In genomic region chr11:85914425-85914824, GRCh38 we compare ENCODE assay signal across 22 cellular contexts. TPM values are rescaled to one million over a fixed set of nuclear protein-coding genes. Genes with fewer than 3 reads are reported as not detected.
DNase-seq lines count a peak whose midpoint lies in the region; ATAC-seq and TF ChIP-seq lines count a peak whose summit lies in the region.
"Had no signal": no experiment of that assay in that cellular context is flagged by ENCODE, and none has a peak within 500 bp of the region (broad histone marks: within the 10 kb centered on the region; RNA-seq: fewer than 3 reads in every experiment).

No MANE protein-coding gene starts in this region.

- no peak for TF ChIP-seq CTCF in GM23338 (conservative IDR thresholded peaks at IDR 0.05; ENCODE audit: low read depth in 2 of 2)

- no peaks in the 10 kb centered on the region for H3K79me2 ChIP-seq in GM23338 (replicated peaks; ENCODE audit: insufficient read depth)

- peaks cover 4 to 27% (median 6%) of the 10 kb centered on the region in 11 experiments; a peak in 16 of 22 replicates for H3K9me3 ChIP-seq in BLaER1 treated with 17β-estradiol and CSF1 and Interleukin-3, amounts not matched to agents 10 nM and 100 nM (replicated peaks in 1 of 11)
- H3K9me3 ChIP-seq: A549, BE2C, Caco-2, HAP-1 had no signal

- DNase-seq in GM23338 (ENCODE audit: low spot score) (no peak), MV-4-11 (lab: John Stamatoyannopoulos, UW) (peak; percentile 42)
- DNase-seq in activated CD8-positive, alpha-beta memory T cell treated with anti-CD3 and anti-CD28 coated beads, Interleukin-2, amount 50 U/mL, for 4 hours: no peak
- no peak for DNase-seq in stimulated activated naive B cell treated with anti-CD40 and anti-IgM and Interleukin-4, amounts not matched to agents 10 μg/mL and 1 μg/mL and 100 μg/mL, for 72 hours
- DNase-seq: 8988T; ACHN; AML-193; BE2C; C1 segment of cervical spinal cord; Caco-2; CD4-positive, CD25-positive, alpha-beta regulatory T cell; CD8-positive, alpha-beta T cell; DMS79; EL; GDM1; GOT3; HFFc6 had no signal

- no peak overlapping the region for H3K4me3 Mint-ChIP-seq in GM23338
- H3K4me3 Mint-ChIP-seq in stimulated activated naive B cell treated with anti-CD40 and anti-IgM and Interleukin-4, amounts not matched to agents 10 μg/mL and 1 μg/mL and 100 μg/mL, for 72 hours: no peak overlapping the region
- H3K4me3 Mint-ChIP-seq: CD4-positive, CD25-positive, alpha-beta regulatory T cell; CD8-positive, alpha-beta T cell; HFFc6 had no signal

- peak overlapping the region in 6 of 11 experiments; percentile 15 to 62 (median 46); a peak in 6 of 22 replicates for H3K27ac ChIP-seq in BLaER1 treated with 17β-estradiol and CSF1 and Interleukin-3, amounts not matched to agents 10 nM and 100 nM
- H3K27ac ChIP-seq in GM23338 (ENCODE audit: low read depth): no peak overlapping the region
- H3K27ac ChIP-seq: A549 had no signal

- H3K4me2 ChIP-seq in BLaER1 treated with 17β-estradiol and CSF1 and Interleukin-3, amounts not matched to agents 10 nM and 100 nM: peak overlapping the region in 5 of 11 experiments; percentile 37 to 71 (median 40); a peak in 10 of 22 replicates
- H3K4me2 ChIP-seq in GM23338: no peak overlapping the region
- H3K4me2 ChIP-seq: A549 had no signal

- no peak for ATAC-seq in GM23338
- no peak for ATAC-seq in HG03354 (IDR thresholded peaks at IDR 0.05; ENCODE audit: poor library complexity, severe bottlenecking, unreplicated experiment)
- ATAC-seq in stimulated activated naive B cell treated with anti-CD40 and anti-IgM and Interleukin-4, amounts not matched to agents 10 μg/mL and 1 μg/mL and 100 μg/mL, for 72 hours (replicated peaks): no peak
- ATAC-seq: A549; CD8-positive, alpha-beta T cell; GM12878 had no signal

- no peaks in the 10 kb centered on the region for H3K27me3 ChIP-seq in BLaER1 treated with 17β-estradiol and CSF1 and Interleukin-3, amounts not matched to agents 10 nM and 100 nM
- H3K27me3 ChIP-seq in GM23338 (ENCODE audit: insufficient read depth): no peaks in the 10 kb centered on the region
- H3K27me3 ChIP-seq: BE2C had no signal

- peaks cover 15% of the 10 kb centered on the region; the same call in 2 of the 3 replicates for H3K4me1 Mint-ChIP-seq in GM23338
- H3K4me1 Mint-ChIP-seq in stimulated activated naive B cell treated with anti-CD40 and anti-IgM and Interleukin-4, amounts not matched to agents 10 μg/mL and 1 μg/mL and 100 μg/mL, for 72 hours: no peaks in the 10 kb centered on the region
- H3K4me1 Mint-ChIP-seq: CD4-positive, CD25-positive, alpha-beta regulatory T cell had no signal

- peaks cover 9% of the 10 kb centered on the region; the same call in 2 of the 3 replicates for H3K36me3 Mint-ChIP-seq in GM23338 (ENCODE audit: low read depth)
- H3K36me3 Mint-ChIP-seq in stimulated activated naive B cell treated with anti-CD40 and anti-IgM and Interleukin-4, amounts not matched to agents 10 μg/mL and 1 μg/mL and 100 μg/mL, for 72 hours: no peaks in the 10 kb centered on the region
- H3K36me3 Mint-ChIP-seq: CD4-positive, CD25-positive, alpha-beta regulatory T cell; CD8-positive, alpha-beta T cell had no signal

- H4K20me1 ChIP-seq in BLaER1 treated with 17β-estradiol and CSF1 and Interleukin-3, amounts not matched to agents 10 nM and 100 nM: no peaks in the 10 kb centered on the region
- no peaks in the 10 kb centered on the region for H4K20me1 ChIP-seq in GM23338 (replicated peaks; ENCODE audit: insufficient read depth)

- peaks cover 0 to 34% (median 23%) of the 10 kb centered on the region in 10 experiments; a peak in 14 of 20 replicates for H3K4me1 ChIP-seq in BLaER1 treated with 17β-estradiol and CSF1 and Interleukin-3, amounts not matched to agents 10 nM and 100 nM
- peaks cover 10% of the 10 kb centered on the region; the same call in 1 of the 2 replicates for H3K4me1 ChIP-seq in GM23338 (ENCODE audit: insufficient read depth)
- H3K4me1 ChIP-seq: A549, BE2C had no signal

- H2AFZ ChIP-seq in GM23338: peak overlapping the region; percentile 52

- H3K9ac ChIP-seq in BLaER1 treated with 17β-estradiol and CSF1 and Interleukin-3, amounts not matched to agents 10 nM and 100 nM: no peak overlapping the region

- H3K4me3 ChIP-seq in BLaER1 treated with 17β-estradiol and CSF1 and Interleukin-3, amounts not matched to agents 10 nM and 100 nM: no peak overlapping the region
- H3K4me3 ChIP-seq in GM23338: no peak overlapping the region
- H3K4me3 ChIP-seq: A549, GM12878, HAP-1 had no signal

- peaks cover 11% of the 10 kb centered on the region for H3K9me3 Mint-ChIP-seq in GM23338
- peaks cover 4% of the 10 kb centered on the region in 2 donors for H3K9me3 Mint-ChIP-seq in stimulated activated naive B cell treated with anti-CD40 and anti-IgM and Interleukin-4, amounts not matched to agents 10 μg/mL and 1 μg/mL and 100 μg/mL, for 72 hours

- H3K36me3 ChIP-seq in BLaER1 treated with 17β-estradiol and CSF1 and Interleukin-3, amounts not matched to agents 10 nM and 100 nM: peaks cover 0 to 5% (median 0%) of the 10 kb centered on the region in 11 experiments; a peak in 3 of 22 replicates
- no peaks in the 10 kb centered on the region; the same call in 1 of the 2 replicates for H3K36me3 ChIP-seq in GM23338 (ENCODE audit: insufficient read depth)
- H3K36me3 ChIP-seq: BE2C, HAP-1 had no signal

- H3K9me2 ChIP-seq in GM23338 (ENCODE audit: insufficient read depth): no peaks in the 10 kb centered on the region

- H3K27ac Mint-ChIP-seq in GM23338: no peak overlapping the region
- H3K27ac Mint-ChIP-seq in stimulated activated naive B cell treated with anti-CD40 and anti-IgM and Interleukin-4, amounts not matched to agents 10 μg/mL and 1 μg/mL and 100 μg/mL, for 72 hours: no peak overlapping the region
- H3K27ac Mint-ChIP-seq: CD4-positive, CD25-positive, alpha-beta regulatory T cell; CD8-positive, alpha-beta T cell; HFFc6 had no signal

- no peaks in the 10 kb centered on the region for H3F3A ChIP-seq in GM23338 (replicated peaks; ENCODE audit: low read depth)

- H3K27me3 Mint-ChIP-seq in GM23338 (ENCODE audit: insufficient read depth, low read depth, poor library complexity): no peaks in the 10 kb centered on the region
- H3K27me3 Mint-ChIP-seq in stimulated activated naive B cell treated with anti-CD40 and anti-IgM and Interleukin-4, amounts not matched to agents 10 μg/mL and 1 μg/mL and 100 μg/mL, for 72 hours: peaks cover 7 to 11% of the 10 kb centered on the region in 2 donors

TF ChIP-seq in GM23338, 12 proteins besides CTCF, POLR2A, EP300 and RAD21 (continues in another document):
- TF ChIP-seq STAT1 (IDR thresholded peaks at IDR 0.05; ENCODE audit: unreplicated experiment): no peak
- TF ChIP-seq REST (IDR thresholded peaks at IDR 0.05; ENCODE audit: unreplicated experiment): no peak
- no peak for TF ChIP-seq JUNB (IDR thresholded peaks at IDR 0.05; ENCODE audit: unreplicated experiment)
- TF ChIP-seq CREB1 (CRISPR knock-in tag; IDR thresholded peaks at IDR 0.05; ENCODE audit: low read depth): no peak
- TF ChIP-seq ZNF114 (CRISPR knock-in tag; IDR thresholded peaks at IDR 0.05): no peak
- no peak for TF ChIP-seq ETS1 (IDR thresholded peaks at IDR 0.05)

RNA-seq across cellular contexts. Expression of gene CCDC83, which starts 59.2 kb away (rescaled TPM):
- not detected in 2 replicates for total RNA-seq in GM23338 (2014; rRNA removed; shearing (Covaris generic))
- not detected in 2 replicates for polyA plus RNA-seq in GM23338 (2016; fragmentation: Nextera tagmentation; extraction: Ambion mirVana)
- total RNA-seq: Caco-2; CD4-positive, CD25-positive, alpha-beta regulatory T cell; CD8-positive, alpha-beta T cell; GM12878; HFFc6 had no signal
- polyA plus RNA-seq: A549; CD4-positive, CD25-positive, alpha-beta regulatory T cell; GM12878 had no signal
